23 cellular contexts compared by ENCODE assay signal in genomic region chr17:73658821-73659220, GRCh38. TPM values are rescaled to one million over a fixed set of nuclear protein-coding genes. Genes with fewer than 3 reads are reported as not detected.
"Had no signal": no experiment of that assay in that cellular context is flagged by ENCODE, and none has a peak within 500 bp of the region (broad histone marks: within the 10 kb centered on the region; RNA-seq: fewer than 3 reads in every experiment).

No MANE protein-coding gene starts in this region.

- ATAC-seq: Panc1, PC-3 had no signal

- H3K9me3 ChIP-seq: SK-N-SH had no signal

- DNase-seq: KBM-7; MV-4-11; NCI-H1048; NCI-H1105; NCI-H1417; NCI-H1436 treated with DMSO at 0.1 percent for 48 hours; NCI-H1694; NCI-H187 treated with DMSO at 0.1 percent for 48 hours; NCI-H2081; NCI-H2107; NCI-H2227 treated with DMSO at 0.1 percent for 48 hours; NCI-H524; NCI-H526 treated with DMSO at 0.1 percent for 48 hours; NCI-H748 treated with DMSO at 0.1 percent for 48 hours; NK-92 treated with Interleukin-12 subunit alpha and Interleukin-12 subunit beta, amount 100 ng/mL, for 24 hours; PC-3; SHP77; SK-N-SH had no signal

- H3K27ac ChIP-seq: RWPE1 had no signal

RNA-seq across cellular contexts. Expression of gene SDK2, which starts 14.6 kb away (rescaled TPM):
- total RNA-seq: HT-29, LHCN-M2, MCF 10A had no signal
